28 cellular contexts compared by ENCODE assay signal in genomic region chr2:17289669-17290068, GRCh38.
DNase-seq lines count a peak whose midpoint lies in the region; ATAC-seq, FAIRE-seq and TF ChIP-seq lines count a peak whose summit lies in the region.
"Had no signal": no experiment of that assay in that cellular context is flagged by ENCODE, and none has a peak within 500 bp of the region (broad histone marks: within the 10 kb centered on the region; RNA-seq: fewer than 3 reads in every experiment).

No MANE protein-coding gene starts in this region.

- H3K4me1 ChIP-seq in HEK293 (ENCODE audit: control insufficient read depth, insufficient read depth, low read length) (no peaks in the 10 kb centered on the region), A673 (ENCODE audit: insufficient read depth, low read length, poor library complexity, severe bottlenecking) (no peaks in the 10 kb centered on the region), sigmoid colon (no peaks in the 10 kb centered on the region)
- H3K4me1 ChIP-seq: A549, BE2C, BLaER1 had no signal

- BruUV-seq in A673 (replicated peaks; lab: Mats Ljungman, UMichigan) = no TSS peak

- no peak overlapping the region for H3K27ac Mint-ChIP-seq in activated naive CD4-positive, alpha-beta T cell treated with anti-CD3 and anti-CD28 coated beads, Interleukin-2, amount 10 ng/mL, durations not matched to agents 7 days and 5 days
- H3K27ac Mint-ChIP-seq: CD14-positive monocyte; CD4-positive, alpha-beta memory T cell; CD4-positive, CD25-positive, alpha-beta regulatory T cell; CD8-positive, alpha-beta memory T cell had no signal

- H3K27ac ChIP-seq in HEK293 (ENCODE audit: extremely low read depth, low read depth, low read length) = no peak overlapping the region
- H3K27ac ChIP-seq in A673 (ENCODE audit: low read depth, low read length, poor library complexity, severe bottlenecking) = no peak overlapping the region
- H3K27ac ChIP-seq in sigmoid colon = no peak overlapping the region
- H3K27ac ChIP-seq: A549, BLaER1 had no signal

- FAIRE-seq in A204.1 (lab: Jason Lieb, UNC) = peak; percentile 32
- peak; percentile 39 for FAIRE-seq in G401.6 (lab: Jason Lieb, UNC)
- peak; percentile 30 for FAIRE-seq in islet of Langerhans (lab: Jason Lieb, UNC)
- FAIRE-seq: A549, GM12891, GM19239 had no signal

- H3K4me3 Mint-ChIP-seq in activated naive CD4-positive, alpha-beta T cell treated with anti-CD3 and anti-CD28 coated beads, Interleukin-2, amount 10 ng/mL, durations not matched to agents 7 days and 5 days = no peak overlapping the region
- H3K4me3 Mint-ChIP-seq: CD14-positive monocyte; CD4-positive, alpha-beta memory T cell; CD4-positive, CD25-positive, alpha-beta regulatory T cell; CD8-positive, alpha-beta memory T cell had no signal

- H3K36me3 ChIP-seq in HEK293 (ENCODE audit: control insufficient read depth in 2 of 2, insufficient read depth in 1 of 2, low read length in 2 of 2) (no peaks in the 10 kb centered on the region), A673 (ENCODE audit: insufficient read depth, low read length, poor library complexity, severe bottlenecking) (no peaks in the 10 kb centered on the region), sigmoid colon (no peaks in the 10 kb centered on the region)
- H3K36me3 ChIP-seq: BE2C, BLaER1 had no signal

- 82 to 95% methylated on average over 3 of the region's 3 CpGs for WGBS in sigmoid colon, 2 donors

- no peak overlapping the region for H3K4me3 ChIP-seq in HEK293 (ENCODE audit: low read depth, low read length)
- H3K4me3 ChIP-seq in A673 (ENCODE audit: low read depth, low read length, poor library complexity, severe bottlenecking) = no peak overlapping the region
- no peak overlapping the region for H3K4me3 ChIP-seq in sigmoid colon
- H3K4me3 ChIP-seq: A549, BLaER1 had no signal

- H3K27me3 Mint-ChIP-seq in activated naive CD4-positive, alpha-beta T cell treated with anti-CD3 and anti-CD28 coated beads, Interleukin-2, amount 10 ng/mL, durations not matched to agents 7 days and 5 days = no peaks in the 10 kb centered on the region
- H3K27me3 Mint-ChIP-seq: CD4-positive, alpha-beta memory T cell; CD4-positive, CD25-positive, alpha-beta regulatory T cell; CD8-positive, alpha-beta memory T cell had no signal

- no peak for TF ChIP-seq EP300 in sigmoid colon (IDR thresholded peaks at IDR 0.05)

- CTCF ChIA-PET in HEK293 (lab: Yijun Ruan, JAX) = no interaction called here
- CTCF ChIA-PET in A673 (lab: Charles Lee) = no interaction called here
- CTCF ChIA-PET in activated naive CD4-positive, alpha-beta T cell treated with anti-CD3 and anti-CD28 coated beads, Interleukin-2, amount 10 ng/mL, durations not matched to agents 7 days and 5 days (lab: Charles Lee) = no interaction called here

- H3K36me3 Mint-ChIP-seq in activated naive CD4-positive, alpha-beta T cell treated with anti-CD3 and anti-CD28 coated beads, Interleukin-2, amount 10 ng/mL, durations not matched to agents 7 days and 5 days = no peaks in the 10 kb centered on the region
- H3K36me3 Mint-ChIP-seq: CD14-positive monocyte; CD4-positive, alpha-beta memory T cell; CD4-positive, CD25-positive, alpha-beta regulatory T cell; CD8-positive, alpha-beta memory T cell had no signal

- POLR2A ChIA-PET in HEK293 (lab: Yijun Ruan, JAX) = no interaction called here
- POLR2A ChIA-PET in A673 (lab: Charles Lee; ENCODE audit: low non-redundant PET) = no interaction called here

- peaks cover 2% of the 10 kb centered on the region for H3K9me3 Mint-ChIP-seq in activated naive CD4-positive, alpha-beta T cell treated with anti-CD3 and anti-CD28 coated beads, Interleukin-2, amount 10 ng/mL, durations not matched to agents 7 days and 5 days

- TF ChIP-seq CTCF in HEK293 (tag by site-specific recombination; IDR thresholded peaks at IDR 0.05) = no peak
- no peak for TF ChIP-seq CTCF in A673 (conservative IDR thresholded peaks at IDR 0.05; ENCODE audit: low read depth, low read length)
- TF ChIP-seq CTCF in sigmoid colon (IDR thresholded peaks at IDR 0.05) = no peak

- no peaks in the 10 kb centered on the region for H3K4me1 Mint-ChIP-seq in activated naive CD4-positive, alpha-beta T cell treated with anti-CD3 and anti-CD28 coated beads, Interleukin-2, amount 10 ng/mL, durations not matched to agents 7 days and 5 days
- H3K4me1 Mint-ChIP-seq: CD14-positive monocyte; CD4-positive, alpha-beta memory T cell; CD4-positive, CD25-positive, alpha-beta regulatory T cell; CD8-positive, alpha-beta memory T cell had no signal

- H3K9me3 ChIP-seq in HEK293 (ENCODE audit: control insufficient read depth, insufficient read depth, low read depth, low read length) (no peaks in the 10 kb centered on the region), A673 (ENCODE audit: low read depth, low read length, poor library complexity, severe bottlenecking) (no peaks in the 10 kb centered on the region), sigmoid colon (no peaks in the 10 kb centered on the region)
- H3K9me3 ChIP-seq: A549, BE2C, BLaER1 had no signal

- intact Hi-C loops in A673 (cut with micrococcal nuclease; ENCODE audit: unreplicated experiment) = no loop called here
- intact Hi-C loops in sigmoid colon (cut with DNase I) = no loop called here

- H3K27me3 ChIP-seq in A673 (replicated peaks; ENCODE audit: insufficient read depth, low read depth, low read length, poor library complexity) (no peaks in the 10 kb centered on the region), sigmoid colon (no peaks in the 10 kb centered on the region)
- H3K27me3 ChIP-seq: BE2C, BLaER1 had no signal

- no peak for ATAC-seq in HG02870 (IDR thresholded peaks at IDR 0.05; ENCODE audit: unreplicated experiment)
- ATAC-seq: A549 had no signal

- TF ChIP-seq POLR2A in sigmoid colon (IDR thresholded peaks at IDR 0.05) = no peak

- DNase-seq in A673 (ENCODE audit: low spot score) (no peak), sigmoid colon (no peak)
- no peak for DNase-seq in activated naive CD4-positive, alpha-beta T cell treated with anti-CD3 and anti-CD28 coated beads, Interleukin-2, amount 10 ng/mL, durations not matched to agents 7 days and 5 days
- DNase-seq: 8988T; ACHN; BE2C; C1 segment of cervical spinal cord; CD4-positive, alpha-beta memory T cell; CD4-positive, CD25-positive, alpha-beta regulatory T cell; CD8-positive, alpha-beta memory T cell; COR-L47; DMS 273 treated with DMSO at 0.1 percent for 48 hours; DMS153; DMS53; DMS79; DND-41; EL; GF-D8 had no signal

TF ChIP-seq in HEK293, 187 proteins besides CTCF, POLR2A, EP300 and RAD21:
- 0 out of 2 replicates have a peak, but pooled peaks have one; percentile 11 for TF ChIP-seq ATF2 (tag by site-specific recombination; IDR thresholded peaks at IDR 0.05; ENCODE audit: low read depth)
- no peak for TF ChIP-seq ZEB2 (tag by site-specific recombination; IDR thresholded peaks at IDR 0.05)
